In the genomic region with DNA sequence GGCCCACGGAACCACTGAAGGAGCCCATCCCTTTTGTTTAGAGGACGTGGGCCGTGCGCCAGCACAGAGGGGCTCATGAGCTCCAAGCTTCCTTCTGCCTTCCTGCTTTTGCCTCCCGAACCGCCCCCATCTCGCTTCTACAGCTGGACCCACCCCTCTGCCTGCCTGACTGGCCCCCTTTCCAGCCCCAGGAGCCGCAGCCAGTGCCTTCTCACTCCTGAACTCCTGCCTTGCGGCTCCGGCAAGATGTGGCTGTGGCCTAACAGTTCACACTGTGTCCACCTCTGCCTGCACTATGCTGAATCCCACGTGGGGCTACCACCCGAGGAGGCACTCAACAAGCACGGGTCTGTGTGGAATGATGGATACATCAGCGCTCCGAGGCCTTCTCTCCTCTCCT, we compare ENCODE assay signal across 20 cellular contexts. TPM values are rescaled to one million over a fixed set of nuclear protein-coding genes. Genes with fewer than 3 reads are reported as not detected.
"Had no signal": no experiment of that assay in that cellular context is flagged by ENCODE, and none has a peak within 500 bp of the region (broad histone marks: within the 10 kb centered on the region; RNA-seq: fewer than 3 reads in every experiment).

No MANE protein-coding gene starts in this region.

- ATAC-seq: activated naive CD8-positive, alpha-beta T cell treated with anti-CD3 and anti-CD28 coated beads, Interleukin-2, amount 50 U/mL, for 24 hours; activated T-cell treated with anti-CD3 and anti-CD28 coated beads, Interleukin-2, amount 50 U/mL, for 72 hours; naive thymus-derived CD8-positive, alpha-beta T cell; stimulated activated effector memory CD8-positive, alpha-beta T cell treated with anti-CD3 and anti-CD28 coated beads, Interleukin-12 subunit alpha, Interleukin-12 subunit beta, amount 100 ng/mL, for 72 hours; stimulated activated naive CD8-positive, alpha-beta T cell treated with anti-CD3 and anti-CD28 coated beads, Interleukin-15, amount 100 ng/mL, for 72 hours; T-helper 17 cell had no signal

- H3K4me1 ChIP-seq: suprapubic skin had no signal

- FAIRE-seq: endothelial cell of umbilical vein, keratinocyte had no signal

- H3K36me3 ChIP-seq: cardiac muscle cell, suprapubic skin, tibial nerve had no signal

- H3K27ac ChIP-seq: cardiac muscle cell, skin epidermis, suprapubic skin, tibial nerve had no signal

- H3K9me3 ChIP-seq: suprapubic skin had no signal

- H3K27me3 ChIP-seq: cardiac muscle cell, suprapubic skin, tibial nerve had no signal

- DNase-seq: activated CD4-positive, alpha-beta memory T cell treated with anti-CD3 and anti-CD28 coated beads, Interleukin-2, amount 10 ng/mL, durations not matched to agents 7 days and 5 days; activated CD4-positive, alpha-beta T cell treated with anti-CD3 and anti-CD28 coated beads, Interleukin-2, amount 10 ng/mL, durations not matched to agents 24 days and 14 days; activated effector memory CD4-positive, alpha-beta T cell treated with Interleukin-2 at 50 U/mL for 16 hours; activated naive CD4-positive, alpha-beta T cell treated with anti-CD3 and anti-CD28 coated beads, Interleukin-2, amount 10 ng/mL, durations not matched to agents 7 days and 5 days; activated naive CD8-positive, alpha-beta T cell treated with anti-CD3 and anti-CD28 coated beads, Interleukin-2, amount 50 U/mL, for 24 hours; activated T-cell treated with anti-CD3 and anti-CD28 coated beads, Interleukin-2, amount 50 U/mL, for 72 hours; effector memory CD4-positive, alpha-beta T cell; mammary epithelial cell; stimulated activated CD4-positive, alpha-beta T cell treated with anti-CD3 and anti-CD28 coated beads, Interleukin-1b, Interleukin-23, amount 100 ng/mL, for 48 hours; stimulated activated naive CD8-positive, alpha-beta T cell treated with anti-CD3 and anti-CD28 coated beads, Interleukin-15, amount 100 ng/mL, for 72 hours; SW 1271; T-helper 17 cell had no signal

- H3K4me3 ChIP-seq: cardiac muscle cell, skin epidermis, suprapubic skin, tibial nerve had no signal

RNA-seq across cellular contexts. Expression of a gene that starts 31.9 kb away (rescaled TPM):
- polyA plus RNA-seq: mammary epithelial cell had no signal
